15 cellular contexts compared by ENCODE assay signal in genomic region chr1:51240096-51240495, GRCh38. TPM values are rescaled to one million over a fixed set of nuclear protein-coding genes. Genes with fewer than 3 reads are reported as not detected.
A peak's percentile ranks its signal among the peaks of the same experiment; 100 is the strongest.
DNase-seq lines count a peak whose midpoint lies in the region; ATAC-seq, FAIRE-seq and TF ChIP-seq lines count a peak whose summit lies in the region.
"Had no signal": no experiment of that assay in that cellular context is flagged by ENCODE, and none has a peak within 500 bp of the region (broad histone marks: within the 10 kb centered on the region; RNA-seq: fewer than 3 reads in every experiment).

No MANE protein-coding gene starts in this region.

- intact Hi-C loops in heart left ventricle (cut with DNase I) (no loop called here), Right ventricle myocardium superior (cut with DNase I) (no loop called here), K562 (cut with micrococcal nuclease) (no loop called here), right lobe of liver (cut with DNase I) (no loop called here), Caco-2 (cut with micrococcal nuclease; ENCODE audit: unreplicated experiment) (no loop called here)

- H3K27me3 ChIP-seq in heart left ventricle (no peaks in the 10 kb centered on the region), K562 (ENCODE audit: control insufficient read depth in 2 of 2, insufficient read depth in 2 of 2, low read length in 2 of 2) (no peaks in the 10 kb centered on the region), right lobe of liver (no peaks in the 10 kb centered on the region), thoracic aorta (replicated peaks; ENCODE audit: insufficient read depth) (no peaks in the 10 kb centered on the region), Caco-2 (replicated peaks; ENCODE audit: control insufficient read depth, insufficient read depth, low read length) (no peaks in the 10 kb centered on the region)

- H3K79me2 ChIP-seq in K562 (ENCODE audit: control insufficient read depth, insufficient read depth, low read length) = peaks cover 86% of the 10 kb centered on the region

- H2AFZ ChIP-seq in K562 (ENCODE audit: low read depth, low read length) = no peak overlapping the region

- no peak for TF ChIP-seq RAD21 in K562 (CRISPR knock-in tag; conservative IDR thresholded peaks at IDR 0.05 in 1 of 2, IDR thresholded peaks at IDR 0.05 in 1 of 2)

- BruUV-seq in K562 (replicated peaks; lab: Mats Ljungman, UMichigan) = no TSS peak
- BruUV-seq in Caco-2 (replicated peaks; lab: Mats Ljungman, UMichigan) = no TSS peak

- H3K9me1 ChIP-seq in K562 (ENCODE audit: control insufficient read depth, insufficient read depth, low read length) = no peaks in the 10 kb centered on the region

- FAIRE-seq in K562 (lab: Jason Lieb, UNC) = no peak
- FAIRE-seq: TTC549 had no signal

- TF ChIP-seq CTCF in heart left ventricle (IDR thresholded peaks at IDR 0.05) = no peak
- no peak for TF ChIP-seq CTCF in K562 (IDR thresholded peaks at IDR 0.05 in 2 of 3, conservative IDR thresholded peaks at IDR 0.05 in 1 of 3; ENCODE audit: insufficient read depth in 2 of 3, low read depth in 1 of 3, low read length in 3 of 3)
- TF ChIP-seq CTCF in right lobe of liver (IDR thresholded peaks at IDR 0.05) = no peak
- no peak for TF ChIP-seq CTCF in thoracic aorta (IDR thresholded peaks at IDR 0.05)
- TF ChIP-seq CTCF in Caco-2 (IDR thresholded peaks at IDR 0.05; ENCODE audit: insufficient read depth in 1 of 2, low read depth in 1 of 2, low read length in 1 of 2, severe bottlenecking in 1 of 2, unreplicated experiment in 1 of 2) = no peak

- CTCF ChIA-PET in K562 (lab: Yijun Ruan, JAX; ENCODE audit: low intra/inter-chr PET ratio) = no interaction called here
- CTCF ChIA-PET in Caco-2 (lab: Charles Lee) = no interaction called here

- no peaks in the 10 kb centered on the region for H3K9me3 Mint-ChIP-seq in Caco-2 (ENCODE audit: unreplicated experiment)
- H3K9me3 Mint-ChIP-seq: activated naive CD8-positive, alpha-beta T cell treated with anti-CD3 and anti-CD28 coated beads, Interleukin-2, amount 10 ng/mL, durations not matched to agents 7 days and 5 days; dendritic cell treated with granulocyte-macrophage colony-stimulating factor and Interleukin-4, amounts not matched to agents 40 ng/mL and 50 ng/mL, for 4 days; natural killer cell had no signal

- no peak overlapping the region for H3K4me2 ChIP-seq in K562 (ENCODE audit: insufficient read depth, low read length)

- ATAC-seq in heart left ventricle (no peak), Right ventricle myocardium superior (ENCODE audit: poor library complexity) (no peak), K562 (no peak), right lobe of liver (peak in 2 of 4 donors; percentile 9 to 17), thoracic aorta (ENCODE audit: insufficient number of reproducible peaks, low FRiP score, low read depth) (no peak)
- ATAC-seq: HCT116, natural killer cell had no signal

- no peak for TF ChIP-seq EP300 in K562 (IDR thresholded peaks at IDR 0.05; ENCODE audit: low read length)

- H3K9me3 ChIP-seq in heart left ventricle (no peaks in the 10 kb centered on the region), K562 (replicated peaks; ENCODE audit: control insufficient read depth, insufficient read depth, low read depth, low read length) (no peaks in the 10 kb centered on the region), right lobe of liver (no peaks in the 10 kb centered on the region), thoracic aorta (no peaks in the 10 kb centered on the region), Caco-2 (no peaks in the 10 kb centered on the region)

- peaks cover 12% of the 10 kb centered on the region for H3K4me1 Mint-ChIP-seq in Caco-2 (ENCODE audit: low read depth, unreplicated experiment)

- H3K27ac Mint-ChIP-seq in Caco-2 (ENCODE audit: unreplicated experiment) = no peak overlapping the region
- H3K27ac Mint-ChIP-seq: activated naive CD8-positive, alpha-beta T cell treated with anti-CD3 and anti-CD28 coated beads, Interleukin-2, amount 10 ng/mL, durations not matched to agents 7 days and 5 days; dendritic cell treated with granulocyte-macrophage colony-stimulating factor and Interleukin-4, amounts not matched to agents 40 ng/mL and 50 ng/mL, for 4 days had no signal

- DNase-seq in heart left ventricle = peak in 2 of 5 donors; percentile 26 to 47
- no peak for DNase-seq in Right ventricle myocardium superior
- no peak for DNase-seq in K562 (ENCODE audit: extremely low read depth in 1 of 4, low spot score in 3 of 4)
- DNase-seq in right lobe of liver = peak in 1 of 3 donors; percentile 65
- DNase-seq in thoracic aorta (ENCODE audit: low spot score) = no peak
- no peak for DNase-seq in SW 1271 (lab: John Stamatoyannopoulos, UW)
- no peak for DNase-seq in AG08396 (ENCODE audit: low spot score)
- DNase-seq in Caco-2 = no peak
- DNase-seq: activated naive CD8-positive, alpha-beta T cell treated with anti-CD3 and anti-CD28 coated beads, Interleukin-2, amount 10 ng/mL, durations not matched to agents 7 days and 5 days; foreskin fibroblast; natural killer cell; NCI-H446 treated with DMSO at 0.1 percent for 48 hours had no signal

- peaks cover 33% of the 10 kb centered on the region for H4K20me1 ChIP-seq in K562 (replicated peaks; ENCODE audit: control insufficient read depth, insufficient read depth, low read length)

- no peak overlapping the region for H3K9ac ChIP-seq in K562 (ENCODE audit: insufficient read depth in 1 of 2, low read depth in 2 of 2, low read length in 2 of 2)

- TF ChIP-seq POLR2A in heart left ventricle (IDR thresholded peaks at IDR 0.05) (no peak), K562 (conservative IDR thresholded peaks at IDR 0.05) (no peak), right lobe of liver (IDR thresholded peaks at IDR 0.05) (no peak)

- no peak overlapping the region for H3K4me3 ChIP-seq in heart left ventricle
- no peak overlapping the region for H3K4me3 ChIP-seq in K562
- no peak overlapping the region for H3K4me3 ChIP-seq in right lobe of liver
- H3K4me3 ChIP-seq in thoracic aorta = peak overlapping the region; percentile 18
- H3K4me3 ChIP-seq in Caco-2 (ENCODE audit: low read depth, low read length) = no peak overlapping the region

- no peaks in the 10 kb centered on the region for H3K27me3 Mint-ChIP-seq in Caco-2 (ENCODE audit: insufficient read depth, unreplicated experiment)
- H3K27me3 Mint-ChIP-seq: activated naive CD8-positive, alpha-beta T cell treated with anti-CD3 and anti-CD28 coated beads, Interleukin-2, amount 10 ng/mL, durations not matched to agents 7 days and 5 days; dendritic cell treated with granulocyte-macrophage colony-stimulating factor and Interleukin-4, amounts not matched to agents 40 ng/mL and 50 ng/mL, for 4 days had no signal

- in situ Hi-C loops in K562 (cut with MboI) = no loop called here

- no peaks in the 10 kb centered on the region for H3K36me3 Mint-ChIP-seq in Caco-2 (ENCODE audit: insufficient read depth, unreplicated experiment)
- H3K36me3 Mint-ChIP-seq: natural killer cell had no signal

- H3K36me3 ChIP-seq in heart left ventricle = no peaks in the 10 kb centered on the region
- peaks cover 9% of the 10 kb centered on the region; the same call in 2 of the 3 replicates for H3K36me3 ChIP-seq in K562 (ENCODE audit: control insufficient read depth, insufficient read depth, low read length)
- H3K36me3 ChIP-seq in right lobe of liver = no peaks in the 10 kb centered on the region
- no peaks in the 10 kb centered on the region for H3K36me3 ChIP-seq in thoracic aorta
- no peaks in the 10 kb centered on the region for H3K36me3 ChIP-seq in Caco-2 (ENCODE audit: control insufficient read depth, insufficient read depth, low read length)

- H3K4me3 Mint-ChIP-seq in Caco-2 (ENCODE audit: unreplicated experiment) = no peak overlapping the region
- H3K4me3 Mint-ChIP-seq: activated naive CD8-positive, alpha-beta T cell treated with anti-CD3 and anti-CD28 coated beads, Interleukin-2, amount 10 ng/mL, durations not matched to agents 7 days and 5 days; dendritic cell treated with granulocyte-macrophage colony-stimulating factor and Interleukin-4, amounts not matched to agents 40 ng/mL and 50 ng/mL, for 4 days had no signal

- H3K27ac ChIP-seq in heart left ventricle (peak overlapping the region in 9 of 12 donors; percentile 17 to 59 (median 38)), K562 (ENCODE audit: extremely low read depth, low read depth, low read length) (no peak overlapping the region), right lobe of liver (peak overlapping the region in 2 of 3 donors; percentile 38), thoracic aorta (peak overlapping the region in 1 of 2 donors; percentile 4)

- POLR2A ChIA-PET in K562 (lab: Yijun Ruan, JAX) = interaction anchor here (0.6 to 1.6 kb wide), 3 partner anchors 13 to 21 kb away, joined by 3 to 4 read pairs (median 4); no protein-coding TSS in a partner anchor
- POLR2A ChIA-PET in Caco-2 (lab: Charles Lee) = no interaction called here

- H3K4me1 ChIP-seq in heart left ventricle (peaks cover 0 to 65% (median 48%) of the 10 kb centered on the region in 12 donors), K562 (replicated peaks in 1 of 2; ENCODE audit: control insufficient read depth in 2 of 2, insufficient read depth in 2 of 2, low read length in 2 of 2) (peaks cover 14 to 24% of the 10 kb centered on the region in 2 experiments), right lobe of liver (peaks cover 0 to 39% (median 11%) of the 10 kb centered on the region in 4 donors), thoracic aorta (ENCODE audit: control insufficient read depth in 1 of 2, low read depth in 2 of 2) (peaks cover 22 to 55% of the 10 kb centered on the region in 2 donors), Caco-2 (no peaks in the 10 kb centered on the region)

- 33 to 44% (median 41%) methylated on average over 2 of the region's 2 CpGs for WGBS in heart left ventricle, 4 donors
- 73% methylated on average over 2 of the region's 2 CpGs for WGBS in K562 (ENCODE audit: insufficient coverage, low coverage, missing lambda C conversion rate)
- 60% methylated on average over 2 of the region's 2 CpGs for WGBS in right lobe of liver (ENCODE audit: insufficient coverage, low coverage, low lambda C conversion rate, missing lambda C conversion rate)

RNA-seq across cellular contexts. Expression of gene RNF11, which starts 4.0 kb away (rescaled TPM):
- 100 to 1,000 TPM in 7 of 9 donors, 10 to 100 TPM in 2; 77.3 to 139 (median 107) TPM for total RNA-seq in heart left ventricle
- 100 to 1,000 TPM in 1 of 2 donors, 10 to 100 TPM in 1; 42.4 to 143 TPM for polyA plus RNA-seq in heart left ventricle
- total RNA-seq in Right ventricle myocardium superior = 106 TPM
- total RNA-seq in K562 (2011; cell fraction: chromatin; rRNA removed; ENCODE audit: low replicate concordance) = 16.1 and 30.6 TPM in 2 replicates
- 7.5 and 10.5 TPM in 2 replicates for total RNA-seq in K562 (2011; cell fraction: nucleolus; rRNA removed)
- 14.1 and 21.9 TPM in 2 replicates for total RNA-seq in K562 (2011; cell fraction: nucleoplasm; rRNA removed)
- total RNA-seq in K562 (2014; rRNA removed) = 24.7 and 37.3 TPM in 2 replicates
- total RNA-seq in K562 (2014; rRNA removed; fragmentation: Illumina TruSeq; extraction: Trizol) = 29.5 and 30.1 TPM in 2 replicates
- 20.3 and 20.6 TPM in 2 replicates for total RNA-seq in K562 (2015; rRNA removed; fragmentation: Illumina TruSeq; extraction: Trizol)
- total RNA-seq in K562 (2021) = 19.9 and 23.1 TPM in 2 replicates
- polyA plus RNA-seq in K562 (2011; rRNA removed) = 23.1 and 34.3 TPM in 2 replicates
- 22.7 and 34.7 TPM in 2 replicates for polyA plus RNA-seq in K562 (2011; cell fraction: cytosol; rRNA removed)
- polyA plus RNA-seq in K562 (2011; cell fraction: nucleus; rRNA removed) = 19.5 and 25.7 TPM in 2 replicates
- polyA plus RNA-seq in K562 (2012) = 18.4 and 29.0 TPM in 2 replicates
- 25.8 and 27.2 TPM in 2 replicates for polyA plus RNA-seq in K562 (2014; fragmentation: Illumina TruSeq; extraction: Trizol)
- polyA plus RNA-seq in K562 (2014; fragmentation: Nextera tagmentation; extraction: Ambion mirVana) = 1 to 10 TPM; 5.7 to 6.1 TPM
- polyA plus RNA-seq in K562 (2014; rRNA removed) = 22.1 and 22.2 TPM in 2 replicates
- 61.8 and 65.2 TPM in 2 replicates for polyA minus RNA-seq in K562 (2011; rRNA and poly(A)+ RNA removed)
- polyA minus RNA-seq in K562 (2011; cell fraction: cytosol; rRNA and poly(A)+ RNA removed) = 19.0 and 20.3 TPM in 2 replicates
- 3.5 and 11.7 TPM in 2 replicates for polyA minus RNA-seq in K562 (2011; cell fraction: nucleus; rRNA and poly(A)+ RNA removed)
- 10 to 100 TPM; 35.1 to 60.1 (median 50.0) TPM for total RNA-seq in right lobe of liver
- 100 to 1,000 TPM; 102 to 112 TPM for total RNA-seq in thoracic aorta
- total RNA-seq in Caco-2 (2022) = 40.3 and 44.1 TPM in 2 replicates
